In the genomic region with DNA sequence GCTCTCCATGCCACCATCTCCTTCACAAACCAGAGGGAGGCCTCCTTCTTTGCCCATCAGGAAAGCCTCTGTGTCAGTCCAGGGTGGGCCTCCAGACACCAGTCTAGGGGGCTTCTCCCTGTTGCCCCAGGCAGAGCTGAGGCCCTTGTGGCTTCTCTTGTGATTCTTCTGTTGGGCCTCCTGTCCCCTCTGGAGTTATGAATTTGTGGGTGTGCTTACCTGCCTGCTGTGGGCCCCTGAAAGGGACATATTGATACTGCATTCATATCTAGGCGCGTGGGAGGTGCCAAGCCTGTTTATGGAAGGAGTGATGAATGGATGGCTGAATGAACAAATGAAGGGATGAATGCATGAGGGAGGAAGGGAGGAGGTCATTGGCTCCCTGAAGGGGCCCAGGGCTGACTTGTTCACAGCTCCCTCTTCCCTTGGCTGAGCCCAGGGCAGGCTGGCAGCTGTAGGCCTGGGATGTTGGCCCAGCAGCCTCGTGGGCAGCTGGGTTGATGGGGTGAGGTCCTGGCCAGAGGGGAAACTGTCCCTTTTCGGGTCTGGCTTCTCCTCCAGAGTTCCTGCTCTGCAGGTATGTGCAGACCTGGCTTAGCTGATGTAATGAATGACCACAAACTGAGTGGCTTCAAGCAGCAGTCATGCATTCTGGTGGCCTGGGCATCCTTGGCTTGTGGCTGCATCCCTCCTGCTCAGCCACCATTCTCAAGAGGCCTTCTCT, we compare ENCODE assay signal across 21 cellular contexts.
A peak's percentile ranks its signal among the peaks of the same experiment; 100 is the strongest.
DNase-seq lines count a peak whose midpoint lies in the region; ATAC-seq and TF ChIP-seq lines count a peak whose summit lies in the region.
"Had no signal": no experiment of that assay in that cellular context is flagged by ENCODE, and none has a peak within 500 bp of the region (broad histone marks: within the 10 kb centered on the region; RNA-seq: fewer than 3 reads in every experiment).

No MANE protein-coding gene starts in this region.

- H3K27ac Mint-ChIP-seq in activated CD4-positive, alpha-beta memory T cell treated with anti-CD3 and anti-CD28 coated beads for 36 hours, result no peak overlapping the region
- H3K27ac Mint-ChIP-seq in activated CD4-positive, alpha-beta memory T cell treated with anti-CD3 and anti-CD28 coated beads, Interleukin-2, amount 10 ng/mL, durations not matched to agents 7 days and 5 days, result no peak overlapping the region
- H3K27ac Mint-ChIP-seq: activated T-cell treated with anti-CD3 and anti-CD28 coated beads, Interleukin-2, amount 50 U/mL, for 24 hours; CD4-positive, alpha-beta memory T cell; IgD-negative memory B cell; nephron progenitor cell; T-cell had no signal

- ATAC-seq in upper lobe of right lung, result no peak
- ATAC-seq in GM18511 (IDR thresholded peaks at IDR 0.05; ENCODE audit: unreplicated experiment), result no peak
- ATAC-seq in HG03045 (IDR thresholded peaks at IDR 0.05; ENCODE audit: unreplicated experiment), result no peak
- ATAC-seq: A549, HCT116, Panc1, T-cell had no signal

- H3K4me3 Mint-ChIP-seq in activated CD4-positive, alpha-beta memory T cell treated with anti-CD3 and anti-CD28 coated beads for 36 hours, result no peak overlapping the region
- H3K4me3 Mint-ChIP-seq in activated CD4-positive, alpha-beta memory T cell treated with anti-CD3 and anti-CD28 coated beads, Interleukin-2, amount 10 ng/mL, durations not matched to agents 7 days and 5 days, result no peak overlapping the region
- H3K4me3 Mint-ChIP-seq: activated T-cell treated with anti-CD3 and anti-CD28 coated beads, Interleukin-2, amount 50 U/mL, for 24 hours; CD4-positive, alpha-beta memory T cell; IgD-negative memory B cell; nephron progenitor cell; T-cell had no signal

- no peaks in the 10 kb centered on the region for H3K36me3 Mint-ChIP-seq in activated CD4-positive, alpha-beta memory T cell treated with anti-CD3 and anti-CD28 coated beads for 36 hours
- H3K36me3 Mint-ChIP-seq in activated CD4-positive, alpha-beta memory T cell treated with anti-CD3 and anti-CD28 coated beads, Interleukin-2, amount 10 ng/mL, durations not matched to agents 7 days and 5 days (ENCODE audit: low read depth), result no peaks in the 10 kb centered on the region
- H3K36me3 Mint-ChIP-seq: CD4-positive, alpha-beta memory T cell; IgD-negative memory B cell; T-cell had no signal

- H3K4me1 ChIP-seq in upper lobe of right lung, result no peaks in the 10 kb centered on the region
- H3K4me1 ChIP-seq: A549 had no signal

- no peaks in the 10 kb centered on the region for H3K27me3 ChIP-seq in upper lobe of right lung
- H3K27me3 ChIP-seq: cardiac muscle cell had no signal

- no peak for TF ChIP-seq CTCF in upper lobe of right lung (IDR thresholded peaks at IDR 0.05)

- POLR2A ChIA-PET in activated CD4-positive, alpha-beta memory T cell treated with anti-CD3 and anti-CD28 coated beads for 36 hours (lab: Charles Lee), result no interaction called here
- POLR2A ChIA-PET in activated CD4-positive, alpha-beta memory T cell treated with anti-CD3 and anti-CD28 coated beads, Interleukin-2, amount 10 ng/mL, durations not matched to agents 7 days and 5 days (lab: Charles Lee), result no interaction called here

- H3K4me1 Mint-ChIP-seq in activated CD4-positive, alpha-beta memory T cell treated with anti-CD3 and anti-CD28 coated beads for 36 hours (ENCODE audit: low read depth), result no peaks in the 10 kb centered on the region
- H3K4me1 Mint-ChIP-seq in activated CD4-positive, alpha-beta memory T cell treated with anti-CD3 and anti-CD28 coated beads, Interleukin-2, amount 10 ng/mL, durations not matched to agents 7 days and 5 days, result no peaks in the 10 kb centered on the region
- H3K4me1 Mint-ChIP-seq: CD4-positive, alpha-beta memory T cell; IgD-negative memory B cell; nephron progenitor cell; T-cell had no signal

- CTCF ChIA-PET in activated CD4-positive, alpha-beta memory T cell treated with anti-CD3 and anti-CD28 coated beads for 36 hours (lab: Charles Lee), result no interaction called here
- CTCF ChIA-PET in activated CD4-positive, alpha-beta memory T cell treated with anti-CD3 and anti-CD28 coated beads, Interleukin-2, amount 10 ng/mL, durations not matched to agents 7 days and 5 days (lab: Charles Lee), result interaction anchor here (0.8 kb wide), 1 partner anchor 8 kb away, joined by 3 read pairs; no protein-coding TSS in a partner anchor

- H3K27ac ChIP-seq in upper lobe of right lung, result no peak overlapping the region
- H3K27ac ChIP-seq: A549, cardiac muscle cell, WERI-Rb-1 had no signal

- intact Hi-C loops in activated CD4-positive, alpha-beta memory T cell treated with anti-CD3 and anti-CD28 coated beads for 36 hours (cut with micrococcal nuclease), result no loop called here
- intact Hi-C loops in upper lobe of right lung (cut with DNase I), result no loop called here

- H3K36me3 ChIP-seq in upper lobe of right lung, result no peaks in the 10 kb centered on the region
- H3K36me3 ChIP-seq: cardiac muscle cell, WERI-Rb-1 had no signal

- no peaks in the 10 kb centered on the region for H3K27me3 Mint-ChIP-seq in activated CD4-positive, alpha-beta memory T cell treated with anti-CD3 and anti-CD28 coated beads for 36 hours
- H3K27me3 Mint-ChIP-seq in activated CD4-positive, alpha-beta memory T cell treated with anti-CD3 and anti-CD28 coated beads, Interleukin-2, amount 10 ng/mL, durations not matched to agents 7 days and 5 days, result peaks cover 2% of the 10 kb centered on the region
- H3K27me3 Mint-ChIP-seq: IgD-negative memory B cell had no signal

- DNase-seq in activated CD4-positive, alpha-beta memory T cell treated with anti-CD3 and anti-CD28 coated beads for 36 hours, result peak; percentile 8
- DNase-seq in activated CD4-positive, alpha-beta memory T cell treated with anti-CD3 and anti-CD28 coated beads, Interleukin-2, amount 10 ng/mL, durations not matched to agents 7 days and 5 days, result no peak
- DNase-seq in RPMI8226 (peak; percentile 34), upper lobe of right lung (peak; percentile 70), MV-4-11 (lab: John Stamatoyannopoulos, UW) (no peak)
- DNase-seq: activated T-cell treated with anti-CD3 and anti-CD28 coated beads, Interleukin-2, amount 50 U/mL, for 24 hours; NCI-H1048; NCI-H774; nephron progenitor cell; stimulated activated CD4-positive, alpha-beta T cell treated with anti-CD3 and anti-CD28 coated beads, Interleukin-2, amount 100 ng/mL, for 48 hours had no signal

- H3K4me3 ChIP-seq in iPS-18c (ENCODE audit: insufficient read depth, low read depth, low read length), result peak overlapping the region; percentile 25; the same call in 1 of the 2 replicates
- H3K4me3 ChIP-seq in upper lobe of right lung, result no peak overlapping the region
- H3K4me3 ChIP-seq: A549, cardiac muscle cell had no signal

- peaks cover 77% of the 10 kb centered on the region for H3K9me3 ChIP-seq in iPS-18c (ENCODE audit: control insufficient read depth, insufficient read depth, low read length)
- peaks cover 7% of the 10 kb centered on the region for H3K9me3 ChIP-seq in upper lobe of right lung

- no peaks in the 10 kb centered on the region for H3K9me3 Mint-ChIP-seq in activated CD4-positive, alpha-beta memory T cell treated with anti-CD3 and anti-CD28 coated beads for 36 hours
- H3K9me3 Mint-ChIP-seq in activated CD4-positive, alpha-beta memory T cell treated with anti-CD3 and anti-CD28 coated beads, Interleukin-2, amount 10 ng/mL, durations not matched to agents 7 days and 5 days, result no peaks in the 10 kb centered on the region
- H3K9me3 Mint-ChIP-seq: activated T-cell treated with anti-CD3 and anti-CD28 coated beads, Interleukin-2, amount 50 U/mL, for 24 hours; IgD-negative memory B cell; nephron progenitor cell; T-cell had no signal

Comparison
In these comparisons a context has a peak if more than half of its experiments do, and no peak if none do; other contexts are left out.
1. DNase-seq: peak in activated CD4-positive, alpha-beta memory T cell treated with anti-CD3 and anti-CD28 coated beads for 36 hours (single experiment), RPMI8226 (single experiment) and upper lobe of right lung (single experiment); none in activated CD4-positive, alpha-beta memory T cell treated with anti-CD3 and anti-CD28 coated beads, Interleukin-2, amount 10 ng/mL, durations not matched to agents 7 days and 5 days (single experiment) and MV-4-11 (single experiment).